Comparison of ENCODE assay signal across 1 cellular context in the genomic region with DNA sequence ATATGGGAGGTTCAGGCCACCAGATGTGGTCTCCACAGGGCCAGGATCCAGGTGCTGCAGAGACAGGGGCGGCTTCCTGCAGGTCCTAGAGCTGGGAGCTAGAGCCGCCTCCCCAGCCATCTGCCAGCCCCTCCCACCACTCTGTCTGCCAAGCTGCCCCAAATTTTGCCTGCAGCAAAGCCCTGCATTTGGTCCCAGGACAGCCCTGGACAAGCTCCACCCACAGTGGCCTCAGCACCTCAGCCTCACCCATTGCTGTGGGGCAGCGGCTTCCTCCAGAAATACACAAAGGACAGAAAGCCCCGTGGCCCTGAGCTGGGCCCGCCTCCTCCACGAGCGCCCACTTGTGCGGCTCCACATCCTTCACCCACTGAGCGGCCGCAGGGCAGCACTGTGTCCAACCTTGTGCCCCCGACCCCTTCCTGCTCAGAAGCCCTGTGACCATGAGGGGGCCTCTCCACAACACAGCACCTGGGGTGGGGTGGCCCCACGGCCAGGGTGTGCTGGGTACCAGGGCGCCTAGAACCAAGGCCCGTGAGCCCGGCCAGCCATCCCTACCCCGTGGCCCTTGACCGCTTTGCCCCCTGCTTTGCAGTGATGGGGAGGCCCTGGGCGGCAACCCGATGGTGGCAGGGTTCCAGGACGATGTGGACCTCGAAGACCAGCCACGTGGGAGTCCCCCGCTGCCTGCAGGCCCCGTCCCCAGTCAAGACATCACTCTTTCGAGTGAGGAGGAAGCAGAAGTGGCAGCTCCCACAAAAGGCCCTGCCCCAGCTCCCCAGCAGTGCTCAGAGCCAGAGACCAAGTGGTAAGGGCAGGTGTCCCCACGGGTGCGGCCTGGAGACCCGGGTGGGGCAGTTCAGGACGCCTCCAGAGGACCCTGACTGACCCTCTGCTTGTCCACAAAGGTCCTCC.
TF ChIP-seq lines count a peak whose summit lies in the region.

No MANE protein-coding gene starts in this region.

TF ChIP-seq in HCT116, 20 proteins besides CTCF, POLR2A, EP300 and RAD21:
- TF ChIP-seq, protein P1, sequence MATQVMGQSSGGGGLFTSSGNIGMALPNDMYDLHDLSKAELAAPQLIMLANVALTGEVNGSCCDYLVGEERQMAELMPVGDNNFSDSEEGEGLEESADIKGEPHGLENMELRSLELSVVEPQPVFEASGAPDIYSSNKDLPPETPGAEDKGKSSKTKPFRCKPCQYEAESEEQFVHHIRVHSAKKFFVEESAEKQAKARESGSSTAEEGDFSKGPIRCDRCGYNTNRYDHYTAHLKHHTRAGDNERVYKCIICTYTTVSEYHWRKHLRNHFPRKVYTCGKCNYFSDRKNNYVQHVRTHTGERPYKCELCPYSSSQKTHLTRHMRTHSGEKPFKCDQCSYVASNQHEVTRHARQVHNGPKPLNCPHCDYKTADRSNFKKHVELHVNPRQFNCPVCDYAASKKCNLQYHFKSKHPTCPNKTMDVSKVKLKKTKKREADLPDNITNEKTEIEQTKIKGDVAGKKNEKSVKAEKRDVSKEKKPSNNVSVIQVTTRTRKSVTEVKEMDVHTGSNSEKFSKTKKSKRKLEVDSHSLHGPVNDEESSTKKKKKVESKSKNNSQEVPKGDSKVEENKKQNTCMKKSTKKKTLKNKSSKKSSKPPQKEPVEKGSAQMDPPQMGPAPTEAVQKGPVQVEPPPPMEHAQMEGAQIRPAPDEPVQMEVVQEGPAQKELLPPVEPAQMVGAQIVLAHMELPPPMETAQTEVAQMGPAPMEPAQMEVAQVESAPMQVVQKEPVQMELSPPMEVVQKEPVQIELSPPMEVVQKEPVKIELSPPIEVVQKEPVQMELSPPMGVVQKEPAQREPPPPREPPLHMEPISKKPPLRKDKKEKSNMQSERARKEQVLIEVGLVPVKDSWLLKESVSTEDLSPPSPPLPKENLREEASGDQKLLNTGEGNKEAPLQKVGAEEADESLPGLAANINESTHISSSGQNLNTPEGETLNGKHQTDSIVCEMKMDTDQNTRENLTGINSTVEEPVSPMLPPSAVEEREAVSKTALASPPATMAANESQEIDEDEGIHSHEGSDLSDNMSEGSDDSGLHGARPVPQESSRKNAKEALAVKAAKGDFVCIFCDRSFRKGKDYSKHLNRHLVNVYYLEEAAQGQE (IDR thresholded peaks at IDR 0.05; ENCODE audit: low read depth), result no peak
- TF ChIP-seq, protein P2, sequence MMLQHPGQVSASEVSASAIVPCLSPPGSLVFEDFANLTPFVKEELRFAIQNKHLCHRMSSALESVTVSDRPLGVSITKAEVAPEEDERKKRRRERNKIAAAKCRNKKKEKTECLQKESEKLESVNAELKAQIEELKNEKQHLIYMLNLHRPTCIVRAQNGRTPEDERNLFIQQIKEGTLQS (IDR thresholded peaks at IDR 0.05), result no peak
- TF ChIP-seq SRF (IDR thresholded peaks at IDR 0.05; ENCODE audit: low read depth), result no peak
- no peak for TF ChIP-seq ELF1 (IDR thresholded peaks at IDR 0.05; ENCODE audit: borderline replicate concordance, low read depth)
- no peak; the same call in 1 of the 2 replicates for TF ChIP-seq POLR2AphosphoS5 (IDR thresholded peaks at IDR 0.05; ENCODE audit: low read depth, low read length)
- TF ChIP-seq YY1 (IDR thresholded peaks at IDR 0.05; ENCODE audit: extremely low read depth, insufficient replicate concordance, low read depth, low read length), result no peak
- TF ChIP-seq EZH2phosphoT487 (IDR thresholded peaks at IDR 0.05; ENCODE audit: borderline replicate concordance), result no peak
- no peak for TF ChIP-seq TCF7L2 (IDR thresholded peaks at IDR 0.05; ENCODE audit: borderline replicate concordance, extremely low read depth, insufficient read depth, insufficient read length)
- TF ChIP-seq EGR1 (IDR thresholded peaks at IDR 0.05; ENCODE audit: low read depth), result no peak
- no peak for TF ChIP-seq SP1 (IDR thresholded peaks at IDR 0.05; ENCODE audit: low read depth)
- no peak for TF ChIP-seq CEBPB (IDR thresholded peaks at IDR 0.05; ENCODE audit: low read depth)
- TF ChIP-seq ZFX (IDR thresholded peaks at IDR 0.05), result no peak
- TF ChIP-seq, protein P3, sequence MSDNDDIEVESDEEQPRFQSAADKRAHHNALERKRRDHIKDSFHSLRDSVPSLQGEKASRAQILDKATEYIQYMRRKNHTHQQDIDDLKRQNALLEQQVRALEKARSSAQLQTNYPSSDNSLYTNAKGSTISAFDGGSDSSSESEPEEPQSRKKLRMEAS (IDR thresholded peaks at IDR 0.05), result no peak
- TF ChIP-seq SIN3A (IDR thresholded peaks at IDR 0.05; ENCODE audit: low read depth), result no peak
- no peak for TF ChIP-seq FOSL1 (IDR thresholded peaks at IDR 0.05; ENCODE audit: low read depth)
- no peak for TF ChIP-seq JUND (IDR thresholded peaks at IDR 0.05)
- no peak for TF ChIP-seq EZH2 (IDR thresholded peaks at IDR 0.05)
- TF ChIP-seq, protein P4, sequence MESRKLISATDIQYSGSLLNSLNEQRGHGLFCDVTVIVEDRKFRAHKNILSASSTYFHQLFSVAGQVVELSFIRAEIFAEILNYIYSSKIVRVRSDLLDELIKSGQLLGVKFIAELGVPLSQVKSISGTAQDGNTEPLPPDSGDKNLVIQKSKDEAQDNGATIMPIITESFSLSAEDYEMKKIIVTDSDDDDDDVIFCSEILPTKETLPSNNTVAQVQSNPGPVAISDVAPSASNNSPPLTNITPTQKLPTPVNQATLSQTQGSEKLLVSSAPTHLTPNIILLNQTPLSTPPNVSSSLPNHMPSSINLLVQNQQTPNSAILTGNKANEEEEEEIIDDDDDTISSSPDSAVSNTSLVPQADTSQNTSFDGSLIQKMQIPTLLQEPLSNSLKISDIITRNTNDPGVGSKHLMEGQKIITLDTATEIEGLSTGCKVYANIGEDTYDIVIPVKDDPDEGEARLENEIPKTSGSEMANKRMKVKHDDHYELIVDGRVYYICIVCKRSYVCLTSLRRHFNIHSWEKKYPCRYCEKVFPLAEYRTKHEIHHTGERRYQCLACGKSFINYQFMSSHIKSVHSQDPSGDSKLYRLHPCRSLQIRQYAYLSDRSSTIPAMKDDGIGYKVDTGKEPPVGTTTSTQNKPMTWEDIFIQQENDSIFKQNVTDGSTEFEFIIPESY (IDR thresholded peaks at IDR 0.05; ENCODE audit: extremely low read depth, insufficient replicate concordance, low read length), result no peak
